In genomic region chr1:206551985-206552325, GRCh38 we compare ENCODE assay signal across 10 cellular contexts. TPM values are rescaled to one million over a fixed set of nuclear protein-coding genes. Genes with fewer than 3 reads are reported as not detected.
A peak's percentile ranks its signal among the peaks of the same experiment; 100 is the strongest.
DNase-seq lines count a peak whose midpoint lies in the region; ATAC-seq and TF ChIP-seq lines count a peak whose summit lies in the region.
"Had no signal": no experiment of that assay in that cellular context is flagged by ENCODE, and none has a peak within 500 bp of the region (broad histone marks: within the 10 kb centered on the region; RNA-seq: fewer than 3 reads in every experiment).

No MANE protein-coding gene starts in this region.

- no peak for TF ChIP-seq CTCF in stomach (IDR thresholded peaks at IDR 0.05)

- CTCF ChIA-PET in activated CD4-positive, alpha-beta memory T cell treated with anti-CD3 and anti-CD28 coated beads for 36 hours (lab: Charles Lee) = interaction anchor here (0.6 to 20.9 kb wide), 16 partner anchors 12 to 459 kb away, joined by 3 to 588 read pairs (median 4); partner anchors contain the start of genes EIF2D and IKBKE

- H3K27ac Mint-ChIP-seq in activated CD4-positive, alpha-beta memory T cell treated with anti-CD3 and anti-CD28 coated beads for 36 hours = peak overlapping the region; percentile 91
- H3K27ac Mint-ChIP-seq: B cell had no signal

- peak overlapping the region; percentile 70 for H3K4me3 Mint-ChIP-seq in activated CD4-positive, alpha-beta memory T cell treated with anti-CD3 and anti-CD28 coated beads for 36 hours
- H3K4me3 Mint-ChIP-seq: B cell had no signal

- no peaks in the 10 kb centered on the region for H3K9me3 ChIP-seq in stomach
- H3K9me3 ChIP-seq: pancreas had no signal

- H3K4me1 Mint-ChIP-seq in activated CD4-positive, alpha-beta memory T cell treated with anti-CD3 and anti-CD28 coated beads for 36 hours (ENCODE audit: low read depth) = peaks cover 53% of the 10 kb centered on the region

- peak; percentile 89 for DNase-seq in Jurkat, Clone E6-1 (ENCODE audit: low read depth, low spot score)
- peak; percentile 92 for DNase-seq in activated CD4-positive, alpha-beta memory T cell treated with anti-CD3 and anti-CD28 coated beads for 36 hours
- DNase-seq in activated naive CD8-positive, alpha-beta T cell treated with anti-CD3 and anti-CD28 coated beads, Interleukin-2, amount 50 U/mL, for 16 hours (ENCODE audit: low read depth, low spot score) = peak; percentile 35
- DNase-seq in stimulated activated CD4-positive, alpha-beta T cell treated with anti-CD3 and anti-CD28 coated beads, TNF-alpha, amount 100 ng/mL, for 24 hours (ENCODE audit: low read depth in 3 of 3) = peak; percentile 45 to 63 (median 52)
- no peak for DNase-seq in inferior parietal cortex (ENCODE audit: extremely low spot score)
- no peak for DNase-seq in stomach
- DNase-seq in NOMO-1 (lab: John Stamatoyannopoulos, UW; ENCODE audit: unreplicated experiment in 2 of 2) = no peak
- DNase-seq: pancreas had no signal

- WGBS in stomach, 5 donors = 77 to 97% (median 86%) methylated on average over 3 of the region's 3 CpGs

- no peaks in the 10 kb centered on the region for H3K9me3 Mint-ChIP-seq in activated CD4-positive, alpha-beta memory T cell treated with anti-CD3 and anti-CD28 coated beads for 36 hours

- no peak overlapping the region for H3K27ac ChIP-seq in stomach
- H3K27ac ChIP-seq: pancreas had no signal

- no peak overlapping the region for H3K4me3 ChIP-seq in Jurkat, Clone E6-1 (ENCODE audit: low read length)
- no peak overlapping the region for H3K4me3 ChIP-seq in stomach
- H3K4me3 ChIP-seq: pancreas had no signal

- H3K36me3 Mint-ChIP-seq in activated CD4-positive, alpha-beta memory T cell treated with anti-CD3 and anti-CD28 coated beads for 36 hours = no peaks in the 10 kb centered on the region

- POLR2A ChIA-PET in activated CD4-positive, alpha-beta memory T cell treated with anti-CD3 and anti-CD28 coated beads for 36 hours (lab: Charles Lee) = interaction anchor here (0.6 to 2.9 kb wide), 14 partner anchors 8 to 81 kb away, joined by 3 to 30 read pairs (median 4); partner anchors contain the start of genes EIF2D and IKBKE

- no peak for TF ChIP-seq POLR2A in stomach (IDR thresholded peaks at IDR 0.05)

- intact Hi-C loops in activated CD4-positive, alpha-beta memory T cell treated with anti-CD3 and anti-CD28 coated beads for 36 hours (cut with micrococcal nuclease) = loop anchor here (1.0 to 10.0 kb wide), 4 partner anchors 11 to 1273 kb away; no protein-coding TSS in a partner anchor
- intact Hi-C loops in stomach (cut with DNase I; ENCODE audit: low total_unique reads) = no loop called here

- no peaks in the 10 kb centered on the region for H3K27me3 ChIP-seq in stomach
- H3K27me3 ChIP-seq: pancreas had no signal

- H3K4me1 ChIP-seq in stomach = peaks cover 6 to 29% (median 23%) of the 10 kb centered on the region in 4 donors

- H3K36me3 ChIP-seq in stomach = no peaks in the 10 kb centered on the region
- H3K36me3 ChIP-seq: pancreas had no signal

- no peak for ATAC-seq in GM21367 (IDR thresholded peaks at IDR 0.05; ENCODE audit: unreplicated experiment)
- ATAC-seq: pancreas had no signal

- TF ChIP-seq EP300 in stomach (IDR thresholded peaks at IDR 0.05) = no peak

- H3K27me3 Mint-ChIP-seq in activated CD4-positive, alpha-beta memory T cell treated with anti-CD3 and anti-CD28 coated beads for 36 hours = no peaks in the 10 kb centered on the region
- H3K27me3 Mint-ChIP-seq: B cell had no signal

RNA-seq across cellular contexts. Expression of gene RASSF5, which starts 44.6 kb away (rescaled TPM):
- 69.3 TPM for polyA plus RNA-seq in Jurkat, Clone E6-1 (2012; ENCODE audit: insufficient read depth, insufficient read length)
- 100 to 1,000 TPM; 203 TPM for total RNA-seq in activated CD4-positive, alpha-beta memory T cell treated with anti-CD3 and anti-CD28 coated beads for 36 hours
- 10 to 100 TPM in 1 of 5 donors, 1 to 10 TPM in 4; 2.2 to 44.5 (median 5.8) TPM for total RNA-seq in stomach
- polyA plus RNA-seq in stomach = 10 to 100 TPM in 1 of 3 donors, 1 to 10 TPM in 2; 8.1 to 13.6 (median 9.2) TPM

Comparison
In these comparisons a context has a peak if more than half of its experiments do, and no peak if none do; other contexts are left out.
1. DNase-seq: peak in Jurkat, Clone E6-1 (single experiment), activated CD4-positive, alpha-beta memory T cell treated with anti-CD3 and anti-CD28 coated beads for 36 hours (single experiment), activated naive CD8-positive, alpha-beta T cell treated with anti-CD3 and anti-CD28 coated beads, Interleukin-2, amount 50 U/mL, for 16 hours (single experiment) and stimulated activated CD4-positive, alpha-beta T cell treated with anti-CD3 and anti-CD28 coated beads, TNF-alpha, amount 100 ng/mL, for 24 hours (3 of 3); none in inferior parietal cortex (single experiment), stomach (single experiment) and NOMO-1 (0 of 2).
2. RNA of gene RASSF5, which starts 44.6 kb away (total RNA-seq): 203 TPM in activated CD4-positive, alpha-beta memory T cell treated with anti-CD3 and anti-CD28 coated beads for 36 hours; 2.2 to 44.5 TPM in stomach; every median in the first group is over 4 times any median in the second.